Comparison of ENCODE assay signal across 21 cellular contexts in the genomic region with DNA sequence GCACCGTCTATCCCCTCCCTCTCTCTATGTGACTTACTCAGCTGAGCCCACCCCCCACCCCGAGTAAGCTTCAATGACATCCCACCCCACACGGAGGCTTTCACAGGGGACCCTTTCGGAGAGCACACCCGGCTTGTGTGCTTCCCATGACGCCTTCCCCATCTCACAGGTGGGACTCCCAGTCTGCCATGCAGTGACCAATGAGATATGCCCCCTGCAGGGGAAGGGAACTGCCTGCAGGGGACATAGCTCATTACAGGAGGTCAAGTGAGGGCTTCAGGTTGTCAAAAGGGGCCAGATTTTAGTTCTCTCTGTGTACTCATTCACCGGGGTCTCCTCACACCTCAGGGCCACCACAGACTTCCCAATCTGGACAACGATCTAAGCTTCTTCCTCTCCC.
DNase-seq lines count a peak whose midpoint lies in the region; ATAC-seq, FAIRE-seq and TF ChIP-seq lines count a peak whose summit lies in the region.
"Had no signal": no experiment of that assay in that cellular context is flagged by ENCODE, and none has a peak within 500 bp of the region (broad histone marks: within the 10 kb centered on the region; RNA-seq: fewer than 3 reads in every experiment).

No MANE protein-coding gene starts in this region.

- no TSS peak for BruUV-seq in PC-3 (replicated peaks; lab: Mats Ljungman, UMichigan)
- no TSS peak for BruUV-seq in HepG2 (replicated peaks; lab: Mats Ljungman, UMichigan)

- H3K4me2 ChIP-seq in PC-3 (ENCODE audit: low read length) = no peak overlapping the region
- no peak overlapping the region for H3K4me2 ChIP-seq in HepG2 (ENCODE audit: low read depth, low read length)

- H3K79me2 ChIP-seq in PC-3 (ENCODE audit: low read length) (no peaks in the 10 kb centered on the region), HepG2 (ENCODE audit: insufficient read depth, low read length) (no peaks in the 10 kb centered on the region)

- no peak for FAIRE-seq in HepG2 (lab: Jason Lieb, UNC)

- peak; percentile 11 for TF ChIP-seq CTCF in GM13977 (IDR thresholded peaks at IDR 0.05; ENCODE audit: extremely low read depth, insufficient read depth, missing control alignments)
- peak; percentile 16; the same call in 1 of the 2 replicates for TF ChIP-seq CTCF in PC-3 (conservative IDR thresholded peaks at IDR 0.05; ENCODE audit: low read depth, low read length)
- 0 out of 2 replicates have a peak, but pooled peaks have one; percentile 12 for TF ChIP-seq CTCF in HepG2 (CRISPR knock-in tag; IDR thresholded peaks at IDR 0.05)

- no peak overlapping the region for H3K27ac ChIP-seq in PC-3 (ENCODE audit: low read length)
- H3K27ac ChIP-seq in HepG2 (ENCODE audit: extremely low read length, insufficient read depth, low read length) = no peak overlapping the region
- H3K27ac ChIP-seq: tibial artery had no signal

- no peaks in the 10 kb centered on the region for H3K9me2 ChIP-seq in PC-3 (replicated peaks; ENCODE audit: low read length)

- in situ Hi-C loops in GM13977 (cut with MboI; ENCODE audit: low pct_unique_long_range_greater_than_20kb, low sequenced_read_pairs, unreplicated experiment) (no loop called here), HepG2 (cut with HindIII; ENCODE audit: extremely low pct_ligation_motif_present, low pct_unique_long_range_greater_than_20kb) (no loop called here)

- TF ChIP-seq EP300 in HepG2 (IDR thresholded peaks at IDR 0.05; ENCODE audit: low read depth in 2 of 2, low read length in 2 of 2) (no peak), HepG2 (CRISPR knock-in tag; IDR thresholded peaks at IDR 0.05; ENCODE audit: borderline replicate concordance) (no peak)

- POLR2A ChIA-PET in PC-3 (lab: Charles Lee; ENCODE audit: unreplicated experiment) = no interaction called here
- POLR2A ChIA-PET in HepG2 (lab: Yijun Ruan, JAX) = interaction anchor here (0.9 kb wide), 1 partner anchor 14 kb away, joined by 3 read pairs; no protein-coding TSS in a partner anchor

- no peaks in the 10 kb centered on the region for H3F3A ChIP-seq in PC-3 (ENCODE audit: low read length, unreplicated experiment)

- CTCF ChIA-PET in PC-3 (lab: Charles Lee) = interaction anchor here (1.1 kb wide), 1 partner anchor 112 kb away, joined by 5 read pairs; a partner anchor contains a TSS
- CTCF ChIA-PET in HepG2 (lab: Yijun Ruan, JAX; ENCODE audit: low intra/inter-chr PET ratio, low total read pairs) = no interaction called here

- intact Hi-C loops in PC-3 (cut with micrococcal nuclease) = no loop called here
- intact Hi-C loops in HepG2 (cut with micrococcal nuclease; ENCODE audit: unreplicated experiment) = loop anchor here (5.0 kb wide), 1 partner anchor 201 kb away; no protein-coding TSS in a partner anchor

- ATAC-seq in PC-3 (no peak), HepG2 (peak; percentile 60; the same call in 2 of the 3 replicates), GM21390 (IDR thresholded peaks at IDR 0.05; ENCODE audit: unreplicated experiment) (no peak), HG03521 (IDR thresholded peaks at IDR 0.05; ENCODE audit: unreplicated experiment) (no peak)
- ATAC-seq: stimulated activated naive CD8-positive, alpha-beta T cell treated with anti-CD3 and anti-CD28 coated beads, Interleukin-15, amount 100 ng/mL, for 72 hours had no signal

- H3K36me3 ChIP-seq in PC-3 (ENCODE audit: low read depth, low read length) = no peaks in the 10 kb centered on the region
- no peaks in the 10 kb centered on the region for H3K36me3 ChIP-seq in HepG2 (replicated peaks in 1 of 2; ENCODE audit: control insufficient read depth in 1 of 2, insufficient read depth in 2 of 2, low read length in 2 of 2)
- H3K36me3 ChIP-seq: tibial artery had no signal

- H3K9me3 ChIP-seq in PC-3 (ENCODE audit: low read length) = no peaks in the 10 kb centered on the region
- no peaks in the 10 kb centered on the region for H3K9me3 ChIP-seq in HepG2 (ENCODE audit: low read length)
- H3K9me3 ChIP-seq: tibial artery had no signal

- peaks cover 16% of the 10 kb centered on the region for H3K4me1 ChIP-seq in PC-3 (ENCODE audit: insufficient read depth, low read length)
- H3K4me1 ChIP-seq in HepG2 (ENCODE audit: insufficient read depth, low read length) = peaks cover 6% of the 10 kb centered on the region

- no peak for TF ChIP-seq POLR2A in HepG2 (IDR thresholded peaks at IDR 0.05; ENCODE audit: insufficient read depth in 1 of 2, low read depth in 2 of 2, low read length in 2 of 2)

- DNase-seq in ELF-1 (ENCODE audit: low read depth, low spot score) = peak; percentile 25
- no peak for DNase-seq in GM13977 (ENCODE audit: low spot score)
- no peak for DNase-seq in PC-3
- DNase-seq in HepG2 (ENCODE audit: low spot score) = no peak
- no peak for DNase-seq in central memory CD4-positive, alpha-beta T cell
- DNase-seq: activated B cell treated with CpG ODN at 0.5 μM for 24 hours; activated CD4-positive, alpha-beta T cell treated with anti-CD3 and anti-CD28 coated beads, Interleukin-2, amount 50 U/mL, for 4 hours; activated effector memory CD4-positive, alpha-beta T cell treated with Interleukin-2 at 50 U/mL for 16 hours; AML-193; CD8-positive, alpha-beta memory T cell; DMS79; NCI-H1105 treated with DMSO at 0.1 percent for 48 hours; NCI-H2029 treated with DMSO at 0.1 percent for 48 hours; NCI-H226; NK-92 treated with Interleukin-12 subunit alpha and Interleukin-12 subunit beta, amount 100 ng/mL, for 24 hours; nucleus accumbens; stimulated activated naive CD8-positive, alpha-beta T cell treated with anti-CD3 and anti-CD28 coated beads, Interleukin-15, amount 100 ng/mL, for 72 hours; T-helper 2 cell; tibial artery had no signal

- H3K9ac ChIP-seq in PC-3 (ENCODE audit: low read length) (no peak overlapping the region), HepG2 (ENCODE audit: insufficient read depth, low read depth, low read length) (no peak overlapping the region)

- 93% methylated on average over 7 of the region's 8 CpGs for WGBS in HepG2 (ENCODE audit: low lambda C conversion rate)

- TF ChIP-seq RAD21 in HepG2 (CRISPR knock-in tag; IDR thresholded peaks at IDR 0.05) = no peak

- H3K4me3 ChIP-seq in PC-3 (ENCODE audit: low read length) (no peak overlapping the region), HepG2 (replicated peaks in 1 of 3; ENCODE audit: insufficient read depth in 1 of 3, low read depth in 2 of 3, low read length in 3 of 3) (no peak overlapping the region)
- H3K4me3 ChIP-seq: tibial artery had no signal

- H3K27me3 ChIP-seq in PC-3 (ENCODE audit: low read length) (no peaks in the 10 kb centered on the region), HepG2 (ENCODE audit: control insufficient read depth in 1 of 2, insufficient read depth in 2 of 2, low read length in 2 of 2) (no peaks in the 10 kb centered on the region)
- H3K27me3 ChIP-seq: tibial artery had no signal

- H2AFZ ChIP-seq in PC-3 (ENCODE audit: low read length) = no peak overlapping the region
- no peak overlapping the region for H2AFZ ChIP-seq in HepG2 (ENCODE audit: low read length)

- H4K20me1 ChIP-seq in PC-3 (ENCODE audit: low read length) (no peaks in the 10 kb centered on the region), HepG2 (ENCODE audit: insufficient read depth, low read length) (no peaks in the 10 kb centered on the region)

TF ChIP-seq in HepG2, 621 proteins besides CTCF, POLR2A, EP300 and RAD21:
- no peak for TF ChIP-seq FIP1L1 (IDR thresholded peaks at IDR 0.05; ENCODE audit: borderline replicate concordance, insufficient read depth, low read depth, low read length)
- TF ChIP-seq GATAD2A (CRISPR knock-in tag; IDR thresholded peaks at IDR 0.05) = no peak
- no peak for TF ChIP-seq NBN (conservative IDR thresholded peaks at IDR 0.05)
- TF ChIP-seq, protein P1, sequence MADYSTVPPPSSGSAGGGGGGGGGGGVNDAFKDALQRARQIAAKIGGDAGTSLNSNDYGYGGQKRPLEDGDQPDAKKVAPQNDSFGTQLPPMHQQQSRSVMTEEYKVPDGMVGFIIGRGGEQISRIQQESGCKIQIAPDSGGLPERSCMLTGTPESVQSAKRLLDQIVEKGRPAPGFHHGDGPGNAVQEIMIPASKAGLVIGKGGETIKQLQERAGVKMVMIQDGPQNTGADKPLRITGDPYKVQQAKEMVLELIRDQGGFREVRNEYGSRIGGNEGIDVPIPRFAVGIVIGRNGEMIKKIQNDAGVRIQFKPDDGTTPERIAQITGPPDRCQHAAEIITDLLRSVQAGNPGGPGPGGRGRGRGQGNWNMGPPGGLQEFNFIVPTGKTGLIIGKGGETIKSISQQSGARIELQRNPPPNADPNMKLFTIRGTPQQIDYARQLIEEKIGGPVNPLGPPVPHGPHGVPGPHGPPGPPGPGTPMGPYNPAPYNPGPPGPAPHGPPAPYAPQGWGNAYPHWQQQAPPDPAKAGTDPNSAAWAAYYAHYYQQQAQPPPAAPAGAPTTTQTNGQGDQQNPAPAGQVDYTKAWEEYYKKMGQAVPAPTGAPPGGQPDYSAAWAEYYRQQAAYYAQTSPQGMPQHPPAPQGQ (CRISPR knock-in tag; IDR thresholded peaks at IDR 0.05; ENCODE audit: borderline replicate concordance) = no peak
- no peak for TF ChIP-seq ARNTL (CRISPR knock-in tag; IDR thresholded peaks at IDR 0.05)
- no peak for TF ChIP-seq ZNF569 (CRISPR knock-in tag; IDR thresholded peaks at IDR 0.05; ENCODE audit: borderline replicate concordance)
- TF ChIP-seq, protein P2, sequence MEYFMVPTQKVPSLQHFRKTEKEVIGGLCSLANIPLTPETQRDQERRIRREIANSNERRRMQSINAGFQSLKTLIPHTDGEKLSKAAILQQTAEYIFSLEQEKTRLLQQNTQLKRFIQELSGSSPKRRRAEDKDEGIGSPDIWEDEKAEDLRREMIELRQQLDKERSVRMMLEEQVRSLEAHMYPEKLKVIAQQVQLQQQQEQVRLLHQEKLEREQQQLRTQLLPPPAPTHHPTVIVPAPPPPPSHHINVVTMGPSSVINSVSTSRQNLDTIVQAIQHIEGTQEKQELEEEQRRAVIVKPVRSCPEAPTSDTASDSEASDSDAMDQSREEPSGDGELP (IDR thresholded peaks at IDR 0.05; ENCODE audit: borderline replicate concordance, low read depth) = no peak
- no peak for TF ChIP-seq FOXP1 (IDR thresholded peaks at IDR 0.05)
- no peak for TF ChIP-seq FOXP1 (CRISPR knock-in tag; IDR thresholded peaks at IDR 0.05)
- no peak for TF ChIP-seq ETV6 (CRISPR knock-in tag; conservative IDR thresholded peaks at IDR 0.05)
